25 cellular contexts compared by ENCODE assay signal in the genomic region with DNA sequence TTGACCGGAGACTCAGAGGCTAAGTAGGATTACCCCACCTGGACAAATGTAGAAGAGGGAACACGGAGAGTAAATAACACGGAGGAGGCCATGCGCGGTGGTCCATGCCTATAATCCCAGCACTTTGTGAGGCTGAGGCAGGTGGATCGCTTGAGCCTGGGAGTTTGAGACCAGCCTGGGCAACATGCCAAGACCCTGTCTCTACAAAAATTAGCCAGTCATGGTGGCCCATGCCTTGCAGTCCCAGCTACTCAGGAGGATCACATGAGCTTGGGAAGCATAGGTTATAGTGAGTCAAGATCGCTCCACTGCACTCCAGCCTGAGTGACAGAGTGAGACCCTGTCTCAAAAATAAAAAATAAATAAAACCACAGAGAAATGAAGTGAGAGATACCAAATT.
"Had no signal": no experiment of that assay in that cellular context is flagged by ENCODE, and none has a peak within 500 bp of the region (broad histone marks: within the 10 kb centered on the region; RNA-seq: fewer than 3 reads in every experiment).

No MANE protein-coding gene starts in this region.

- DNase-seq: hippocampal formation; kidney glomerular epithelial cell; left cardiac atrium; lower lobe of right lung; mammary epithelial cell; mesenchymal stem cell; naive thymus-derived CD8-positive, alpha-beta T cell; ovary; retina; right cardiac atrium; stimulated activated CD4-positive, alpha-beta T cell treated with anti-CD3 and anti-CD28 coated beads, Interleukin-12 subunit alpha, Interleukin-12 subunit beta, amount 100 ng/mL, for 4 hours; stimulated activated CD4-positive, alpha-beta T cell treated with anti-CD3 and anti-CD28 coated beads, Interleukin-15, amount 100 ng/mL, for 24 hours; stimulated activated CD4-positive, alpha-beta T cell treated with anti-CD3 and anti-CD28 coated beads, Interleukin-2, amount 100 ng/mL, for 24 hours; stimulated activated CD4-positive, alpha-beta T cell treated with anti-CD3 and anti-CD28 coated beads, Interleukin-4, amount 100 ng/mL, for 1 hour; stimulated activated naive B cell treated with anti-CD40 and anti-IgM and Interleukin-4, amounts not matched to agents 10 μg/mL and 1 μg/mL and 100 μg/mL, for 72 hours; stimulated activated naive CD8-positive, alpha-beta T cell treated with anti-CD3 and anti-CD28 coated beads, Interleukin-15, Interleukin-2, amounts not matched to agents 100 U/mL and 50 U/mL, for 24 hours; stomach; testis; tibial artery; trophoblast cell; uterus had no signal

- H3K9me3 Mint-ChIP-seq: naive thymus-derived CD8-positive, alpha-beta T cell; stimulated activated naive B cell treated with anti-CD40 and anti-IgM and Interleukin-4, amounts not matched to agents 10 μg/mL and 1 μg/mL and 100 μg/mL, for 72 hours had no signal

- H3K27ac ChIP-seq: left lung, lower lobe of right lung, ovary, stomach, testis, tibial artery, uterus had no signal

- H3K36me3 Mint-ChIP-seq: naive thymus-derived CD8-positive, alpha-beta T cell; stimulated activated naive B cell treated with anti-CD40 and anti-IgM and Interleukin-4, amounts not matched to agents 10 μg/mL and 1 μg/mL and 100 μg/mL, for 72 hours had no signal

- H3K27me3 ChIP-seq: left lung, ovary, stomach, testis, tibial artery, uterus had no signal

- H3K36me3 ChIP-seq: ovary, uterus had no signal

- H3K4me3 Mint-ChIP-seq: naive thymus-derived CD8-positive, alpha-beta T cell; nephron; stimulated activated naive B cell treated with anti-CD40 and anti-IgM and Interleukin-4, amounts not matched to agents 10 μg/mL and 1 μg/mL and 100 μg/mL, for 72 hours had no signal

- H3K27ac Mint-ChIP-seq: naive thymus-derived CD8-positive, alpha-beta T cell; nephron; progenitor cell of endocrine pancreas; stimulated activated naive B cell treated with anti-CD40 and anti-IgM and Interleukin-4, amounts not matched to agents 10 μg/mL and 1 μg/mL and 100 μg/mL, for 72 hours had no signal

- H3K9me3 ChIP-seq: left lung, lower lobe of right lung, ovary, stomach, testis, tibial artery, uterus had no signal

- H3K4me1 Mint-ChIP-seq: naive thymus-derived CD8-positive, alpha-beta T cell; nephron; stimulated activated naive B cell treated with anti-CD40 and anti-IgM and Interleukin-4, amounts not matched to agents 10 μg/mL and 1 μg/mL and 100 μg/mL, for 72 hours had no signal

- H3K27me3 Mint-ChIP-seq: naive thymus-derived CD8-positive, alpha-beta T cell; progenitor cell of endocrine pancreas; stimulated activated naive B cell treated with anti-CD40 and anti-IgM and Interleukin-4, amounts not matched to agents 10 μg/mL and 1 μg/mL and 100 μg/mL, for 72 hours had no signal

- H3K4me1 ChIP-seq: testis, uterus had no signal

- H3K4me3 ChIP-seq: left lung, lower lobe of right lung, ovary, skin epidermis, stomach, testis, tibial artery, uterus had no signal
